In genomic region chr10:113171662-113172061, GRCh38 we compare ENCODE assay signal across 2 cellular contexts.
TF ChIP-seq lines count a peak whose summit lies in the region.

No MANE protein-coding gene starts in this region.

TF ChIP-seq in HCT116, 20 proteins besides CTCF, POLR2A, EP300 and RAD21:
- TF ChIP-seq MAX (IDR thresholded peaks at IDR 0.05) (no peak), YY1 (IDR thresholded peaks at IDR 0.05; ENCODE audit: extremely low read depth, insufficient replicate concordance, low read depth, low read length) (no peak), CEBPB (IDR thresholded peaks at IDR 0.05; ENCODE audit: low read depth) (no peak), FOSL1 (IDR thresholded peaks at IDR 0.05; ENCODE audit: low read depth) (no peak), REST (IDR thresholded peaks at IDR 0.05; ENCODE audit: low read depth) (no peak)
TF ChIP-seq in HCT116: peak in this region for 0.

TF ChIP-seq in SK-N-SH, 30 proteins besides CTCF, POLR2A, EP300 and RAD21 (continued from another document):
- TF ChIP-seq TEAD4 (IDR thresholded peaks at IDR 0.05; ENCODE audit: borderline replicate concordance, insufficient read depth), result no peak
- 0 out of 2 replicates have a peak, but pooled peaks have one; percentile 53 for TF ChIP-seq FOXJ3 (CRISPR knock-in tag; IDR thresholded peaks at IDR 0.05)
- no peak for TF ChIP-seq FOXM1 (IDR thresholded peaks at IDR 0.05; ENCODE audit: low read depth)
- no peak for TF ChIP-seq POLR2AphosphoS5 (IDR thresholded peaks at IDR 0.05; ENCODE audit: low read depth, low read length)
- no peak for TF ChIP-seq SIN3A (IDR thresholded peaks at IDR 0.05; ENCODE audit: borderline replicate concordance, low read depth, low read length)
- peak; percentile 32; the same call in 1 of the 2 replicates for TF ChIP-seq TCF12 (IDR thresholded peaks at IDR 0.05)
- no peak for TF ChIP-seq YY1 (IDR thresholded peaks at IDR 0.05; ENCODE audit: low read depth)
- peak; percentile 39 for TF ChIP-seq CHD2 (IDR thresholded peaks at IDR 0.05; ENCODE audit: low read length, partially characterized antibody)
